ENCODE assay signal across 31 cellular contexts in the genomic region with DNA sequence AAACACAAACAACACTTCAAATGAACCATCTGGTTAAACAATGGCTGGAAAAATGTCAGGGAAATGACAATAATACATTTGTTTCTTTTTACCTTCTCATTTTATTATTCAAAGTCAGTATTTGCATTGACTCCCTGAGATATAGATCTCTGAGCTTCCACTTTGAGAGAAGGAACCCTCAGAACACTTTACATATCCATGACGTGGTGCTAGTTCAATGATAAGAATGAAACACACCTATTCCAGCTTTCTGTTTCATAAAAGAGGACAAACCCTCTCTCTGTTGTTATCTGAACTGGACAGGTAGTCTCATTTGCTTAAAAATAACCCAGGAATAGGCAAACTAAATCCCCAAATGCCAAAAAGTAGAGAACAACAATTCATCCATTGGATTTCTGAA.
"Had no signal": no experiment of that assay in that cellular context is flagged by ENCODE, and none has a peak within 500 bp of the region (broad histone marks: within the 10 kb centered on the region; RNA-seq: fewer than 3 reads in every experiment).

No MANE protein-coding gene starts in this region.

- H3K27me3 ChIP-seq: adrenal gland, ascending aorta, brain microvascular endothelial cell, esophagus muscularis mucosa, hepatocyte, left lung, ovary, sigmoid colon, spleen, testis, upper lobe of left lung had no signal

- H3K27ac Mint-ChIP-seq: activated naive CD8-positive, alpha-beta T cell; activated T-helper 2 cell treated with anti-CD3 and anti-CD28 coated beads, Interferon-gamma antibody, Interleukin-2, Interleukin-4, amounts not matched to agents 10 μg/mL and 5 μg/mL and 100 μg/mL, durations not matched to agents 14 hours and 24 hours and 36 hours; immature natural killer cell; mesothelial cell of epicardium; naive thymus-derived CD8-positive, alpha-beta T cell; WTC11 had no signal

- ATAC-seq: activated T-cell treated with anti-CD3 and anti-CD28 coated beads, Interleukin-2, amount 50 U/mL, for 4 hours; left lung; naive thymus-derived CD8-positive, alpha-beta T cell; WTC11 had no signal

- DNase-seq: activated CD8-positive, alpha-beta memory T cell treated with anti-CD3 and anti-CD28 coated beads, Interleukin-2, amount 50 U/mL, for 48 hours; activated naive CD4-positive, alpha-beta T cell; activated T-cell treated with anti-CD3 and anti-CD28 coated beads, Interleukin-2, amount 50 U/mL, for 4 hours; adrenal gland; brain microvascular endothelial cell; central memory CD4-positive, alpha-beta T cell; dermis blood vessel endothelial cell; effector CD8-positive, alpha-beta T cell; glutamatergic neuron; immature natural killer cell; kidney glomerular epithelial cell; left lung; naive thymus-derived CD8-positive, alpha-beta T cell; ovary; sigmoid colon; spleen; stimulated activated CD4-positive, alpha-beta T cell treated with anti-CD3 and anti-CD28 coated beads, Interleukin-4, amount 100 ng/mL, for 1 hour; stimulated activated naive CD4-positive, alpha-beta T cell; T-helper 9 cell; testis; upper lobe of left lung had no signal

- H3K4me3 ChIP-seq: adrenal gland, ascending aorta, esophagus muscularis mucosa, hepatocyte, left lung, lung, ovary, sigmoid colon, spleen, testis, upper lobe of left lung had no signal

- H3K36me3 ChIP-seq: adrenal gland, ascending aorta, brain microvascular endothelial cell, esophagus muscularis mucosa, left lung, ovary, sigmoid colon, spleen, upper lobe of left lung had no signal

- H3K4me3 Mint-ChIP-seq: activated naive CD8-positive, alpha-beta T cell; activated T-cell treated with anti-CD3 and anti-CD28 coated beads, Interleukin-2, amount 50 U/mL, for 4 hours; immature natural killer cell; mesothelial cell of epicardium; naive thymus-derived CD8-positive, alpha-beta T cell; WTC11 had no signal

- H2AFZ ChIP-seq: hepatocyte had no signal

- H3K4me2 ChIP-seq: hepatocyte had no signal

- H3K36me3 Mint-ChIP-seq: activated naive CD8-positive, alpha-beta T cell; immature natural killer cell; mesothelial cell of epicardium; naive thymus-derived CD8-positive, alpha-beta T cell; WTC11 had no signal

- FAIRE-seq: endothelial cell of umbilical vein, frontal cortex had no signal

- H3K9me3 Mint-ChIP-seq: activated T-cell treated with anti-CD3 and anti-CD28 coated beads, Interleukin-2, amount 50 U/mL, for 4 hours; activated T-helper 2 cell treated with anti-CD3 and anti-CD28 coated beads, Interferon-gamma antibody, Interleukin-2, Interleukin-4, amounts not matched to agents 10 μg/mL and 5 μg/mL and 100 μg/mL, durations not matched to agents 14 hours and 24 hours and 36 hours; mesothelial cell of epicardium; naive thymus-derived CD8-positive, alpha-beta T cell; WTC11 had no signal

- H3K79me2 ChIP-seq: hepatocyte had no signal

- H3K4me1 Mint-ChIP-seq: immature natural killer cell; naive thymus-derived CD8-positive, alpha-beta T cell had no signal

- H3K27ac ChIP-seq: adrenal gland, ascending aorta, brain microvascular endothelial cell, esophagus muscularis mucosa, hepatocyte, left lung, ovary, sigmoid colon, spleen, testis, upper lobe of left lung had no signal

- H3K9me3 ChIP-seq: adrenal gland, ascending aorta, esophagus muscularis mucosa, left lung, ovary, sigmoid colon, spleen, testis, upper lobe of left lung had no signal

- H3K4me1 ChIP-seq: adrenal gland, ascending aorta, esophagus muscularis mucosa, left lung, sigmoid colon, spleen, testis, upper lobe of left lung had no signal

- H3K27me3 Mint-ChIP-seq: activated naive CD8-positive, alpha-beta T cell had no signal
